In the genomic region with DNA sequence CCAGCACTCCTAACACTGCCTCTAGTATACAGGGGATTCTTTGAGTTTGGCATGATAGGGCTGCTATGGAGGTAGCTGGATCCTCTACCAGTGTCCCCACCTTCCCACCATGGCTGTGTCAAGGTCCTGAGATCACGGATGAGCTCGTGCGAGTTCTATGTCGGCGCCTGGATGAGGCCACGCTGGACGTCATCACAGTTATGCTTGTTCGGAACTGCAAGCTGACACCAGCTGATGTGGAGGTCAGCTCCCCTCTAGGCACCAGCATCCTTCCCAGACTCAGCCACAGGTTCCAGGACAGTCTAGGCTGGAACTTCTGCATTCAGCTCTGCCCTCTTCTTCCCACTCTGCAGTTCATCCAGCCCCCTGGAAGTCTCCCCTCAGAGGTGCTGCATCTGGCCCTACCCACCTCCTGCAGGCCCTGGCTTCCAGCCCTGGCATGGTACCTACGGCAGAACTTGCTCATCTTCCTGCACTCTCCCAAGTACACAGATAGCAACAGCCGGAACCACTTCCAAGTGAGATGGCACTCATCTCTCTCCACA, we compare ENCODE assay signal across 22 cellular contexts. TPM values are rescaled to one million over a fixed set of nuclear protein-coding genes. Genes with fewer than 3 reads are reported as not detected.
A peak's percentile ranks its signal among the peaks of the same experiment; 100 is the strongest.
DNase-seq lines count a peak whose midpoint lies in the region; ATAC-seq and TF ChIP-seq lines count a peak whose summit lies in the region.
"Had no signal": no experiment of that assay in that cellular context is flagged by ENCODE, and none has a peak within 500 bp of the region (broad histone marks: within the 10 kb centered on the region; RNA-seq: fewer than 3 reads in every experiment).

No MANE protein-coding gene starts in this region.

- no peaks in the 10 kb centered on the region for H3K9me3 ChIP-seq in adrenal gland (replicated peaks in 1 of 3)
- H3K9me3 ChIP-seq: Caco-2 had no signal

- DNase-seq in activated T-cell treated with anti-CD3 and anti-CD28 coated beads, Interleukin-2, amount 50 U/mL, for 24 hours, result peak; percentile 14
- DNase-seq in activated T-cell treated with anti-CD3 and anti-CD28 coated beads for 4 hours (no peak), adrenal gland (peak in 4 of 7 donors; percentile 5 to 48 (median 14)), neural crest cell (ENCODE audit: low read depth, low spot score) (no peak), NCI-H748 treated with DMSO at 0.1 percent for 48 hours (lab: John Stamatoyannopoulos, UW) (no peak), GM10266 (ENCODE audit: extremely low spot score) (no peak)
- no peak for DNase-seq in stimulated activated naive B cell treated with anti-CD40 and anti-IgM and Interleukin-4, amounts not matched to agents 10 μg/mL and 1 μg/mL and 100 μg/mL, for 72 hours
- DNase-seq: Caco-2; CD4-positive, alpha-beta T cell; DMS153; GF-D8; NCI-H1105 treated with DMSO at 0.1 percent for 48 hours; NCI-H1694; NCI-H2081 treated with DMSO at 0.1 percent for 48 hours; NCI-H446 treated with DMSO at 0.1 percent for 48 hours; NCI-H69 had no signal

- H3K27ac ChIP-seq in adrenal gland, result no peak overlapping the region

- H3K4me1 Mint-ChIP-seq in activated T-cell treated with anti-CD3 and anti-CD28 coated beads, Interleukin-2, amount 50 U/mL, for 24 hours (ENCODE audit: low read depth), result no peaks in the 10 kb centered on the region
- H3K4me1 Mint-ChIP-seq in neural crest cell, result peaks cover 28% of the 10 kb centered on the region
- H3K4me1 Mint-ChIP-seq in stimulated activated naive B cell treated with anti-CD40 and anti-IgM and Interleukin-4, amounts not matched to agents 10 μg/mL and 1 μg/mL and 100 μg/mL, for 72 hours, result no peaks in the 10 kb centered on the region

- no peaks in the 10 kb centered on the region for H3K27me3 ChIP-seq in adrenal gland

- H3K36me3 ChIP-seq in adrenal gland (replicated peaks in 1 of 2), result peaks cover 0 to 64% of the 10 kb centered on the region in 2 donors

- H3K36me3 Mint-ChIP-seq in activated T-cell treated with anti-CD3 and anti-CD28 coated beads, Interleukin-2, amount 50 U/mL, for 24 hours (ENCODE audit: low read depth), result peaks cover 96% of the 10 kb centered on the region
- H3K36me3 Mint-ChIP-seq in neural crest cell (ENCODE audit: low read depth), result peaks cover 5% of the 10 kb centered on the region
- peaks cover 42 to 73% of the 10 kb centered on the region in 2 donors for H3K36me3 Mint-ChIP-seq in stimulated activated naive B cell treated with anti-CD40 and anti-IgM and Interleukin-4, amounts not matched to agents 10 μg/mL and 1 μg/mL and 100 μg/mL, for 72 hours

- no peak overlapping the region for H3K27ac Mint-ChIP-seq in activated T-cell treated with anti-CD3 and anti-CD28 coated beads, Interleukin-2, amount 50 U/mL, for 24 hours
- no peak overlapping the region for H3K27ac Mint-ChIP-seq in neural crest cell (ENCODE audit: unreplicated experiment)
- peak overlapping the region; percentile 52 for H3K27ac Mint-ChIP-seq in stimulated activated naive B cell treated with anti-CD40 and anti-IgM and Interleukin-4, amounts not matched to agents 10 μg/mL and 1 μg/mL and 100 μg/mL, for 72 hours
- H3K27ac Mint-ChIP-seq: CD4-positive, alpha-beta T cell; GM23338 had no signal

- no peak overlapping the region for H3K4me3 Mint-ChIP-seq in activated T-cell treated with anti-CD3 and anti-CD28 coated beads, Interleukin-2, amount 50 U/mL, for 24 hours
- H3K4me3 Mint-ChIP-seq in neural crest cell, result peak overlapping the region; percentile 34
- H3K4me3 Mint-ChIP-seq in stimulated activated naive B cell treated with anti-CD40 and anti-IgM and Interleukin-4, amounts not matched to agents 10 μg/mL and 1 μg/mL and 100 μg/mL, for 72 hours, result no peak overlapping the region
- H3K4me3 Mint-ChIP-seq: CD4-positive, alpha-beta T cell; GM23338 had no signal

- H3K27me3 Mint-ChIP-seq in activated T-cell treated with anti-CD3 and anti-CD28 coated beads, Interleukin-2, amount 50 U/mL, for 24 hours, result no peaks in the 10 kb centered on the region
- no peaks in the 10 kb centered on the region for H3K27me3 Mint-ChIP-seq in neural crest cell (ENCODE audit: low read depth)
- H3K27me3 Mint-ChIP-seq in stimulated activated naive B cell treated with anti-CD40 and anti-IgM and Interleukin-4, amounts not matched to agents 10 μg/mL and 1 μg/mL and 100 μg/mL, for 72 hours, result no peaks in the 10 kb centered on the region
- H3K27me3 Mint-ChIP-seq: CD4-positive, alpha-beta T cell had no signal

- no peak overlapping the region for H3K4me3 ChIP-seq in adrenal gland
- H3K4me3 ChIP-seq: GM12878, GM23338, K562 had no signal

- H3K4me1 ChIP-seq in adrenal gland (replicated peaks in 1 of 2), result no peaks in the 10 kb centered on the region
- H3K4me1 ChIP-seq: Caco-2 had no signal

- H3K9me3 Mint-ChIP-seq in activated T-cell treated with anti-CD3 and anti-CD28 coated beads, Interleukin-2, amount 50 U/mL, for 24 hours, result no peaks in the 10 kb centered on the region
- no peaks in the 10 kb centered on the region for H3K9me3 Mint-ChIP-seq in neural crest cell
- H3K9me3 Mint-ChIP-seq in stimulated activated naive B cell treated with anti-CD40 and anti-IgM and Interleukin-4, amounts not matched to agents 10 μg/mL and 1 μg/mL and 100 μg/mL, for 72 hours, result no peaks in the 10 kb centered on the region
- H3K9me3 Mint-ChIP-seq: CD4-positive, alpha-beta T cell; GM23338 had no signal

- TF ChIP-seq CTCF in adrenal gland (IDR thresholded peaks at IDR 0.05) (no peak), neural crest cell (conservative IDR thresholded peaks at IDR 0.05) (no peak), GM10266 (IDR thresholded peaks at IDR 0.05; ENCODE audit: control insufficient read depth, insufficient read depth, low read depth, missing control alignments) (no peak)

- no peak for TF ChIP-seq POLR2A in adrenal gland (IDR thresholded peaks at IDR 0.05)

- 92 to 95% (median 93%) methylated on average over 10 of the region's 10 CpGs for whole genome bisulfite sequencing in adrenal gland, 4 donors

- intact Hi-C loops in adrenal gland (cut with DNase I), result no loop called here

- ATAC-seq in stimulated activated naive B cell treated with anti-CD40 and anti-IgM and Interleukin-4, amounts not matched to agents 10 μg/mL and 1 μg/mL and 100 μg/mL, for 72 hours (replicated peaks), result no peak
- no peak for ATAC-seq in GM21723 (IDR thresholded peaks at IDR 0.05; ENCODE audit: unreplicated experiment)
- ATAC-seq: GM12878, GM23338, HCT116, K562, Panc1 had no signal

RNA-seq across cellular contexts. Expression of a gene that starts 15.1 kb away (rescaled TPM):
- total RNA-seq in adrenal gland (10 to 100 TPM; 40.6 to 66.5 (median 51.9) TPM), neural crest cell (42.9 and 46.6 TPM in 2 replicates)
- polyA plus RNA-seq in adrenal gland, result 100 to 1,000 TPM in 2 of 3 donors, 10 to 100 TPM in 1; 24.7 to 209 (median 138) TPM

RNA-seq across cellular contexts. Expression of a gene that starts 48.9 kb away (rescaled TPM):
- 10 to 100 TPM; 24.7 to 62.3 (median 40.8) TPM for total RNA-seq in adrenal gland
- polyA plus RNA-seq in adrenal gland, result 100 to 1,000 TPM in 1 of 3 donors, 10 to 100 TPM in 2; 12.2 to 106 (median 33.3) TPM
- 39.4 and 42.0 TPM in 2 replicates for total RNA-seq in neural crest cell

RNA-seq across cellular contexts. Expression of a gene that starts 49.0 kb away (rescaled TPM):
- total RNA-seq in adrenal gland (10 to 100 TPM; 17.3 to 38.1 (median 32.3) TPM), neural crest cell (30.8 and 33.9 TPM in 2 replicates)
- polyA plus RNA-seq in adrenal gland, result 10 to 100 TPM; 26.2 to 58.3 (median 30.0) TPM

Comparison
In these comparisons a context has a peak if more than half of its experiments do, and no peak if none do; other contexts are left out.
1. DNase-seq: peak in activated T-cell treated with anti-CD3 and anti-CD28 coated beads, Interleukin-2, amount 50 U/mL, for 24 hours (single experiment) and adrenal gland (4 of 7); none in activated T-cell treated with anti-CD3 and anti-CD28 coated beads for 4 hours (single experiment), neural crest cell (single experiment), stimulated activated naive B cell treated with anti-CD40 and anti-IgM and Interleukin-4, amounts not matched to agents 10 μg/mL and 1 μg/mL and 100 μg/mL, for 72 hours (single experiment), NCI-H748 treated with DMSO at 0.1 percent for 48 hours (single experiment) and GM10266 (single experiment).